8 cellular contexts compared by ENCODE assay signal in the genomic region with DNA sequence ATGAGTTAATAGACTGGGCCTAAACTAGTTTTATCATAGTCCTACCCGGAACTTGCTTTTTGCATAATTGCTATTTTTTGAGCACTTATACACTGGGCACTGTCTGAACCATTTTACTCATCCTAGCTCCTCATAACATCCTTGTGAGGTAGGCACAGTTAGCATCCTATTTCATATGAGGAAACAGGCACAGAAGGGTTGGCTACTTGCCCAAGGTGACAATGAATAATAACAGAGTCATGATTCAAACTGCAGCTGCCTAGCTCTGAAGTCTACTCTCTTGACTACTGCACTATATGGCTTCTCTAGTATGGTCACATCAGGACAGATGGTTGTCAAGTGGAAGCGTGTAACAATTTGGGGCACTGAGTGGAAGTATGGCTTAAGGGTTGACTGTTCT. TPM values are rescaled to one million over a fixed set of nuclear protein-coding genes. Genes with fewer than 3 reads are reported as not detected.
DNase-seq lines count a peak whose midpoint lies in the region; ATAC-seq lines count a peak whose summit lies in the region.

No MANE protein-coding gene starts in this region.

- H3K36me3 Mint-ChIP-seq in stimulated activated naive CD8-positive, alpha-beta T cell treated with anti-CD3 and anti-CD28 coated beads, Interleukin-15, Interleukin-2, amounts not matched to agents 100 ng/mL and 50 ng/mL, for 24 hours (ENCODE audit: low read depth), result no peaks in the 10 kb centered on the region
- H3K36me3 Mint-ChIP-seq in activated CD4-positive, alpha-beta memory T cell treated with anti-CD3 and anti-CD28 coated beads, Interleukin-2, amount 10 ng/mL, durations not matched to agents 7 days and 5 days (ENCODE audit: low read depth), result no peaks in the 10 kb centered on the region

- POLR2A ChIA-PET in activated CD4-positive, alpha-beta memory T cell treated with anti-CD3 and anti-CD28 coated beads, Interleukin-2, amount 10 ng/mL, durations not matched to agents 7 days and 5 days (lab: Charles Lee), result no interaction called here

- no peaks in the 10 kb centered on the region for H3K4me1 Mint-ChIP-seq in stimulated activated naive CD8-positive, alpha-beta T cell treated with anti-CD3 and anti-CD28 coated beads, Interleukin-15, Interleukin-2, amounts not matched to agents 100 ng/mL and 50 ng/mL, for 24 hours (ENCODE audit: low read depth)
- H3K4me1 Mint-ChIP-seq in activated CD4-positive, alpha-beta memory T cell treated with anti-CD3 and anti-CD28 coated beads, Interleukin-2, amount 10 ng/mL, durations not matched to agents 7 days and 5 days, result no peaks in the 10 kb centered on the region

- CTCF ChIA-PET in activated CD4-positive, alpha-beta memory T cell treated with anti-CD3 and anti-CD28 coated beads, Interleukin-2, amount 10 ng/mL, durations not matched to agents 7 days and 5 days (lab: Charles Lee), result no interaction called here

- no peak for DNase-seq in stimulated activated naive CD8-positive, alpha-beta T cell treated with anti-CD3 and anti-CD28 coated beads, Interleukin-15, Interleukin-2, amounts not matched to agents 100 U/mL and 50 U/mL, for 24 hours
- DNase-seq in NCI-H446 (lab: John Stamatoyannopoulos, UW) (peak; percentile 52 to 79), cerebellar cortex (ENCODE audit: low spot score) (peak; percentile 74), midbrain (lab: John Stamatoyannopoulos, UW) (no peak), left ventricle myocardium superior (no peak)
- no peak for DNase-seq in activated CD4-positive, alpha-beta memory T cell treated with anti-CD3 and anti-CD28 coated beads, Interleukin-2, amount 10 ng/mL, durations not matched to agents 7 days and 5 days

- no peaks in the 10 kb centered on the region for H3K9me3 Mint-ChIP-seq in stimulated activated naive CD8-positive, alpha-beta T cell treated with anti-CD3 and anti-CD28 coated beads, Interleukin-15, Interleukin-2, amounts not matched to agents 100 ng/mL and 50 ng/mL, for 24 hours
- H3K9me3 Mint-ChIP-seq in activated CD4-positive, alpha-beta memory T cell treated with anti-CD3 and anti-CD28 coated beads, Interleukin-2, amount 10 ng/mL, durations not matched to agents 7 days and 5 days, result peaks cover 3% of the 10 kb centered on the region

- ATAC-seq in stimulated activated naive CD8-positive, alpha-beta T cell treated with anti-CD3 and anti-CD28 coated beads, Interleukin-15, Interleukin-2, amounts not matched to agents 100 U/mL and 50 U/mL, for 24 hours, result no peak
- no peak for ATAC-seq in GM19023 (IDR thresholded peaks at IDR 0.05; ENCODE audit: unreplicated experiment)
- ATAC-seq in left ventricle myocardium superior, result no peak

- no peak overlapping the region for H3K4me3 Mint-ChIP-seq in stimulated activated naive CD8-positive, alpha-beta T cell treated with anti-CD3 and anti-CD28 coated beads, Interleukin-15, Interleukin-2, amounts not matched to agents 100 ng/mL and 50 ng/mL, for 24 hours
- H3K4me3 Mint-ChIP-seq in activated CD4-positive, alpha-beta memory T cell treated with anti-CD3 and anti-CD28 coated beads, Interleukin-2, amount 10 ng/mL, durations not matched to agents 7 days and 5 days, result no peak overlapping the region

- peak overlapping the region; percentile 11 for H3K27ac Mint-ChIP-seq in stimulated activated naive CD8-positive, alpha-beta T cell treated with anti-CD3 and anti-CD28 coated beads, Interleukin-15, Interleukin-2, amounts not matched to agents 100 ng/mL and 50 ng/mL, for 24 hours
- no peak overlapping the region for H3K27ac Mint-ChIP-seq in activated CD4-positive, alpha-beta memory T cell treated with anti-CD3 and anti-CD28 coated beads, Interleukin-2, amount 10 ng/mL, durations not matched to agents 7 days and 5 days

- H3K27me3 Mint-ChIP-seq in stimulated activated naive CD8-positive, alpha-beta T cell treated with anti-CD3 and anti-CD28 coated beads, Interleukin-15, Interleukin-2, amounts not matched to agents 100 ng/mL and 50 ng/mL, for 24 hours, result peaks cover 3% of the 10 kb centered on the region
- H3K27me3 Mint-ChIP-seq in activated CD4-positive, alpha-beta memory T cell treated with anti-CD3 and anti-CD28 coated beads, Interleukin-2, amount 10 ng/mL, durations not matched to agents 7 days and 5 days, result peaks cover 3% of the 10 kb centered on the region

- intact Hi-C loops in left ventricle myocardium superior (cut with micrococcal nuclease), result no loop called here

RNA-seq across cellular contexts. Expression of a gene that starts 18.2 kb away (rescaled TPM):
- total RNA-seq in activated CD4-positive, alpha-beta memory T cell treated with anti-CD3 and anti-CD28 coated beads, Interleukin-2, amount 10 ng/mL, durations not matched to agents 7 days and 5 days, result 10 to 100 TPM; 29.6 to 33.6 TPM
- 23.2 TPM for total RNA-seq in left ventricle myocardium superior

Comparison
In these comparisons a context has a peak if more than half of its experiments do, and no peak if none do; other contexts are left out.
1. DNase-seq: peak in NCI-H446 (2 of 2) and cerebellar cortex (single experiment); none in stimulated activated naive CD8-positive, alpha-beta T cell treated with anti-CD3 and anti-CD28 coated beads, Interleukin-15, Interleukin-2, amounts not matched to agents 100 U/mL and 50 U/mL, for 24 hours (single experiment), midbrain (single experiment), activated CD4-positive, alpha-beta memory T cell treated with anti-CD3 and anti-CD28 coated beads, Interleukin-2, amount 10 ng/mL, durations not matched to agents 7 days and 5 days (single experiment) and left ventricle myocardium superior (single experiment).